17 cellular contexts compared by ENCODE assay signal in the genomic region with DNA sequence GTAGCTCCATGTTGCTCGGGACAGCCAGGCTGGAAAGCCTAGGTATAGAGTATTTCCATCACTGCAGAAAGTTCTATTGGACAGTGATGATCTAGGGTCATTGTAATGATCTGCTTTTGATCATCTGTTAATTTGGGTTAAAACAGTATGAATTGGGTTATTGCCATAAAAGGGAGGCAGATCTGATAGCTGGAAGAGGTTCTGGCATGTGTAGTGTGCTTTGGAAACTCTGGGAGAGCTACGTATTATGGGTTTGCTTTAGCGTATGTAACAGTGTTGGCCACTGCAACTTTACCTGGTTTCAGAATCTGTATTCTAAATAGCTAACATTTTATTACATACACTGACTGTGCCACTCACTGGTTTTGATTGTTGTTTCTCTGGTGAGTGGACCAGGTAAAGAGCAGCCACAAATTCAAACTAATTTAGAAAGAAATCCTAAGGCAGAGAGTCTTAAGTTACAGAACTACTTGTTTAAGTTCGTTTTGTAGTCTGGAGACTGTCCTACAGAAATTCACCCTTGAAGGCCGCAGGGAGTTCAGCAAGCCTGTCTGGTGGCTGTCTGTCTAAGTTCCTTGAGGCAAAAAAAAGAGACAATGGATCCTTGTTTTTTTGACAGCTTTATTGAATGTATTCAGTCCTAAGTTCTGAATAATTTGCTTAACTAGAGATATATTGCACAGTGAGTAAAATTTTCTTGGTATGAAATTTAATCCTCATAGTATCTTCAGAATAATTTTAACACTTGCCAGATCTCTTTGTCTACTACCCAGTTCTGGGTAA.
DNase-seq lines count a peak whose midpoint lies in the region; ATAC-seq lines count a peak whose summit lies in the region.
"Had no signal": no experiment of that assay in that cellular context is flagged by ENCODE, and none has a peak within 500 bp of the region (broad histone marks: within the 10 kb centered on the region; RNA-seq: fewer than 3 reads in every experiment).

No MANE protein-coding gene starts in this region.

- peak overlapping the region; percentile 41 for H3K4me2 ChIP-seq in trophoblast cell (ENCODE audit: low read length)

- peaks cover 4% of the 10 kb centered on the region for H3K79me2 ChIP-seq in trophoblast cell (ENCODE audit: control insufficient read depth, insufficient read depth, low read length, poor library complexity)

- no peak overlapping the region for H2AK5ac ChIP-seq in trophoblast cell (ENCODE audit: low read length)

- H3K18ac ChIP-seq in trophoblast cell (ENCODE audit: low read length): no peak overlapping the region

- H2BK12ac ChIP-seq in trophoblast cell (ENCODE audit: low read length): peak overlapping the region; percentile 17

- H3K4me1 ChIP-seq in HUES48 (ENCODE audit: control insufficient read depth, insufficient read depth, low read length) (peaks cover 16% of the 10 kb centered on the region; the same call in 1 of the 2 replicates), trophoblast cell (ENCODE audit: control insufficient read depth in 1 of 2, insufficient read depth in 2 of 2, low read length in 2 of 2) (peaks cover 10 to 25% of the 10 kb centered on the region in 2 experiments)

- no peak overlapping the region for H2AFZ ChIP-seq in trophoblast cell (ENCODE audit: insufficient read depth, low read length, poor library complexity)

- H3K27ac ChIP-seq in HUES48 (ENCODE audit: low read depth, low read length) (peak overlapping the region; percentile 8), epithelial cell of prostate (peak overlapping the region; percentile 23), trophoblast cell (ENCODE audit: low read depth, low read length) (peak overlapping the region; percentile 98)
- H3K27ac ChIP-seq: WERI-Rb-1 had no signal

- H3K79me1 ChIP-seq in trophoblast cell (ENCODE audit: low read length): peaks cover 35% of the 10 kb centered on the region

- no peaks in the 10 kb centered on the region for H3K27me3 ChIP-seq in HUES48 (ENCODE audit: control insufficient read depth, insufficient read depth, low read length)
- no peaks in the 10 kb centered on the region for H3K27me3 ChIP-seq in trophoblast cell (ENCODE audit: insufficient read depth, low read length)
- H3K27me3 ChIP-seq: MG63 had no signal

- H3K23ac ChIP-seq in trophoblast cell (ENCODE audit: low read length): no peak overlapping the region

- no peak overlapping the region for H3K4ac ChIP-seq in trophoblast cell (ENCODE audit: low read depth, low read length)

- H2BK5ac ChIP-seq in trophoblast cell (ENCODE audit: low read depth, low read length, poor library complexity): peak overlapping the region; percentile 85

- no CpG with 5 or more reads among the region's 5 CpGs for WGBS in trophoblast cell (ENCODE audit: extremely low coverage, insufficient coverage, insufficient read length)

- no peak overlapping the region for H4K12ac ChIP-seq in trophoblast cell (ENCODE audit: low read depth, low read length)

- H3K9ac ChIP-seq in HUES48 (ENCODE audit: low read depth, low read length): no peak overlapping the region
- no peak overlapping the region for H3K9ac ChIP-seq in trophoblast cell (ENCODE audit: low read length)

- H3K14ac ChIP-seq in trophoblast cell (ENCODE audit: low read length): peak overlapping the region; percentile 64

- H4K8ac ChIP-seq in trophoblast cell (ENCODE audit: low read depth, low read length): peak overlapping the region; percentile 83

- peaks cover 2% of the 10 kb centered on the region; the same call in 1 of the 2 replicates for H3K36me3 ChIP-seq in HUES48 (ENCODE audit: control insufficient read depth, insufficient read depth, low read length)
- peaks cover 0 to 7% of the 10 kb centered on the region in 2 experiments for H3K36me3 ChIP-seq in trophoblast cell (ENCODE audit: control insufficient read depth in 1 of 2, insufficient read depth in 2 of 2, low read length in 2 of 2)
- H3K36me3 ChIP-seq: MG63, WERI-Rb-1 had no signal

- peak; percentile 94 for DNase-seq in SK-N-DZ (ENCODE audit: low spot score)
- no peak for DNase-seq in epithelial cell of prostate (ENCODE audit: low read depth, low spot score)
- no peak for DNase-seq in trophoblast cell
- DNase-seq in NCI-H2107 (lab: John Stamatoyannopoulos, UW): no peak
- DNase-seq: activated CD4-positive, alpha-beta memory T cell treated with anti-CD3 and anti-CD28 coated beads for 36 hours; activated T-cell treated with anti-CD3 and anti-CD28 coated beads, Interleukin-2, amount 50 U/mL, for 1 hour; HCEC 1CT; MG63; NCI-H1694; NCI-H345; NK-92 treated with Interleukin-12 subunit alpha and Interleukin-12 subunit beta, amount 100 ng/mL, for 24 hours; stimulated activated CD4-positive, alpha-beta T cell treated with anti-CD3 and anti-CD28 coated beads, Interleukin-4, amount 100 ng/mL, for 1 hour; substantia nigra had no signal

- H3K9me3 ChIP-seq in HUES48 (ENCODE audit: control insufficient read depth, insufficient read depth, low read length) (no peaks in the 10 kb centered on the region), trophoblast cell (ENCODE audit: insufficient read depth, low read depth, low read length) (no peaks in the 10 kb centered on the region)
- H3K9me3 ChIP-seq: MG63 had no signal

- H2BK120ac ChIP-seq in trophoblast cell (ENCODE audit: insufficient read depth, low read length, poor library complexity): peak overlapping the region; percentile 34

- peak overlapping the region; percentile 70 for H4K91ac ChIP-seq in trophoblast cell (ENCODE audit: low read depth, low read length)

- no peak overlapping the region for H3K4me3 ChIP-seq in HUES48 (ENCODE audit: low read depth, low read length)
- no peak overlapping the region for H3K4me3 ChIP-seq in trophoblast cell (ENCODE audit: low read depth, low read length)
- H3K4me3 ChIP-seq: MG63 had no signal

- no peak for ATAC-seq in HG02885 (IDR thresholded peaks at IDR 0.05; ENCODE audit: poor library complexity, unreplicated experiment)
- no peak for ATAC-seq in GM18517 (IDR thresholded peaks at IDR 0.05; ENCODE audit: unreplicated experiment)

Comparison
In these comparisons a context has a peak if more than half of its experiments do, and no peak if none do; other contexts are left out.
1. H3K27ac ChIP-seq: peak in every context shown above with its lines; median percentile 98 in trophoblast cell; 23 in epithelial cell of prostate; 8 in HUES48.